In the genomic region with DNA sequence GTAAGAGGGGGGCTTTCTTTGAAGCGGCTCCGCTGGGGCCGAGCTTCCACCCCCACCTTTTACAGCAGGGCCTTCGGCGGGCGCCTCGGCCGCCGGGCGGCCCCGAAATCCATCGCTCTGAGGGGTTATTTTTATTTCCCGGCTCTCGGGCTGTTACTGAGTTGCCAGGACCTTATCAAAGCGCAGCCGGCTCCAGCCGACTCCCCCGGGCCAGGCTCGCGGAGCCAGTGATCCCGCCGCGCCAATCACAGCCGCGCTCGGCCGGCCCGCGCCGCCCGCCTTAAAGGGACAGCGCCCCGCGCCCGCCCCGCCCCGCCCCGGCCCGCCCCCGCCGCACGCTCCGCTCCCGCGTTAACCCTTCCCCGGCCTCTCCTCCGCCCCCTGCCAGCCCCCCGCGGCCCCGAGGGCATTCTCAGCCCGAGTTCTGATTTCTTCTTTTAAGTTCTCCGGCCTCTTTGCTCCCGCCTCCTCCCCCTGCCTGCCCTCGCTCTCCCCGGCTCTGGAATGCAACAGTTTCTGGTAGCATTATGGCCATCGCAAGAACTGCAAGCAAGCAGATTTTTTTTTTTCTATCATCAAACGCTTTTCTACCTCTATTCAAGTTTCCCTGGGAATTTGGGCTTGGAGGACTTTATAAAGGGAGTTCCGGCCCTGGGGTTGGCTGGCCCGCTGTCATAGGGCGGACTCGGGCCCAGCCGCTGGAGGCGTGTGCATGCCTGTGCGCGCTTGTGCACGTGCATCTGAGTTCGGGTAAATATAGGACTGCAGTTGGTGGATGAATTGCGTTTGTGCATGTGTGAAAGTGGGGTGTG, we compare ENCODE assay signal across 1 cellular context.
A peak's percentile ranks its signal among the peaks of the same experiment; 100 is the strongest.
TF ChIP-seq lines count a peak whose summit lies in the region.

A gene with protein sequence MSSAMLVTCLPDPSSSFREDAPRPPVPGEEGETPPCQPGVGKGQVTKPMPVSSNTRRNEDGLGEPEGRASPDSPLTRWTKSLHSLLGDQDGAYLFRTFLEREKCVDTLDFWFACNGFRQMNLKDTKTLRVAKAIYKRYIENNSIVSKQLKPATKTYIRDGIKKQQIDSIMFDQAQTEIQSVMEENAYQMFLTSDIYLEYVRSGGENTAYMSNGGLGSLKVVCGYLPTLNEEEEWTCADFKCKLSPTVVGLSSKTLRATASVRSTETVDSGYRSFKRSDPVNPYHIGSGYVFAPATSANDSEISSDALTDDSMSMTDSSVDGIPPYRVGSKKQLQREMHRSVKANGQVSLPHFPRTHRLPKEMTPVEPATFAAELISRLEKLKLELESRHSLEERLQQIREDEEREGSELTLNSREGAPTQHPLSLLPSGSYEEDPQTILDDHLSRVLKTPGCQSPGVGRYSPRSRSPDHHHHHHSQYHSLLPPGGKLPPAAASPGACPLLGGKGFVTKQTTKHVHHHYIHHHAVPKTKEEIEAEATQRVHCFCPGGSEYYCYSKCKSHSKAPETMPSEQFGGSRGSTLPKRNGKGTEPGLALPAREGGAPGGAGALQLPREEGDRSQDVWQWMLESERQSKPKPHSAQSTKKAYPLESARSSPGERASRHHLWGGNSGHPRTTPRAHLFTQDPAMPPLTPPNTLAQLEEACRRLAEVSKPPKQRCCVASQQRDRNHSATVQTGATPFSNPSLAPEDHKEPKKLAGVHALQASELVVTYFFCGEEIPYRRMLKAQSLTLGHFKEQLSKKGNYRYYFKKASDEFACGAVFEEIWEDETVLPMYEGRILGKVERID (minus strand): TSS at position 255 of the 812 bp plus-strand sequence. CDS start 3,028 bp downstream, outside the sequence.

TF ChIP-seq in HepG2, 621 proteins besides CTCF, POLR2A, EP300 and RAD21 (continued from another document and continues in another):
- TF ChIP-seq, protein P1, sequence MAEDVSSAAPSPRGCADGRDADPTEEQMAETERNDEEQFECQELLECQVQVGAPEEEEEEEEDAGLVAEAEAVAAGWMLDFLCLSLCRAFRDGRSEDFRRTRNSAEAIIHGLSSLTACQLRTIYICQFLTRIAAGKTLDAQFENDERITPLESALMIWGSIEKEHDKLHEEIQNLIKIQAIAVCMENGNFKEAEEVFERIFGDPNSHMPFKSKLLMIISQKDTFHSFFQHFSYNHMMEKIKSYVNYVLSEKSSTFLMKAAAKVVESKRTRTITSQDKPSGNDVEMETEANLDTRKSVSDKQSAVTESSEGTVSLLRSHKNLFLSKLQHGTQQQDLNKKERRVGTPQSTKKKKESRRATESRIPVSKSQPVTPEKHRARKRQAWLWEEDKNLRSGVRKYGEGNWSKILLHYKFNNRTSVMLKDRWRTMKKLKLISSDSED (CRISPR knock-in tag; IDR thresholded peaks at IDR 0.05): peak; percentile 86; the same call in 1 of the 2 replicates
- no peak for TF ChIP-seq RELA (CRISPR knock-in tag; IDR thresholded peaks at IDR 0.05)
- TF ChIP-seq ZNF264 (CRISPR knock-in tag; IDR thresholded peaks at IDR 0.05): peak; percentile 86
- no peak for TF ChIP-seq POGZ (CRISPR knock-in tag; IDR thresholded peaks at IDR 0.05)
- no peak for TF ChIP-seq HDAC6 (IDR thresholded peaks at IDR 0.05; ENCODE audit: low read depth, low read length)
- TF ChIP-seq GATAD1 (CRISPR knock-in tag; IDR thresholded peaks at IDR 0.05): 0 out of 2 replicates have a peak, but pooled peaks have one; percentile 19
- no peak; the same call in 1 of the 2 replicates for TF ChIP-seq NR2F2 (IDR thresholded peaks at IDR 0.05; ENCODE audit: borderline replicate concordance, low read depth)
- TF ChIP-seq, protein P2, sequence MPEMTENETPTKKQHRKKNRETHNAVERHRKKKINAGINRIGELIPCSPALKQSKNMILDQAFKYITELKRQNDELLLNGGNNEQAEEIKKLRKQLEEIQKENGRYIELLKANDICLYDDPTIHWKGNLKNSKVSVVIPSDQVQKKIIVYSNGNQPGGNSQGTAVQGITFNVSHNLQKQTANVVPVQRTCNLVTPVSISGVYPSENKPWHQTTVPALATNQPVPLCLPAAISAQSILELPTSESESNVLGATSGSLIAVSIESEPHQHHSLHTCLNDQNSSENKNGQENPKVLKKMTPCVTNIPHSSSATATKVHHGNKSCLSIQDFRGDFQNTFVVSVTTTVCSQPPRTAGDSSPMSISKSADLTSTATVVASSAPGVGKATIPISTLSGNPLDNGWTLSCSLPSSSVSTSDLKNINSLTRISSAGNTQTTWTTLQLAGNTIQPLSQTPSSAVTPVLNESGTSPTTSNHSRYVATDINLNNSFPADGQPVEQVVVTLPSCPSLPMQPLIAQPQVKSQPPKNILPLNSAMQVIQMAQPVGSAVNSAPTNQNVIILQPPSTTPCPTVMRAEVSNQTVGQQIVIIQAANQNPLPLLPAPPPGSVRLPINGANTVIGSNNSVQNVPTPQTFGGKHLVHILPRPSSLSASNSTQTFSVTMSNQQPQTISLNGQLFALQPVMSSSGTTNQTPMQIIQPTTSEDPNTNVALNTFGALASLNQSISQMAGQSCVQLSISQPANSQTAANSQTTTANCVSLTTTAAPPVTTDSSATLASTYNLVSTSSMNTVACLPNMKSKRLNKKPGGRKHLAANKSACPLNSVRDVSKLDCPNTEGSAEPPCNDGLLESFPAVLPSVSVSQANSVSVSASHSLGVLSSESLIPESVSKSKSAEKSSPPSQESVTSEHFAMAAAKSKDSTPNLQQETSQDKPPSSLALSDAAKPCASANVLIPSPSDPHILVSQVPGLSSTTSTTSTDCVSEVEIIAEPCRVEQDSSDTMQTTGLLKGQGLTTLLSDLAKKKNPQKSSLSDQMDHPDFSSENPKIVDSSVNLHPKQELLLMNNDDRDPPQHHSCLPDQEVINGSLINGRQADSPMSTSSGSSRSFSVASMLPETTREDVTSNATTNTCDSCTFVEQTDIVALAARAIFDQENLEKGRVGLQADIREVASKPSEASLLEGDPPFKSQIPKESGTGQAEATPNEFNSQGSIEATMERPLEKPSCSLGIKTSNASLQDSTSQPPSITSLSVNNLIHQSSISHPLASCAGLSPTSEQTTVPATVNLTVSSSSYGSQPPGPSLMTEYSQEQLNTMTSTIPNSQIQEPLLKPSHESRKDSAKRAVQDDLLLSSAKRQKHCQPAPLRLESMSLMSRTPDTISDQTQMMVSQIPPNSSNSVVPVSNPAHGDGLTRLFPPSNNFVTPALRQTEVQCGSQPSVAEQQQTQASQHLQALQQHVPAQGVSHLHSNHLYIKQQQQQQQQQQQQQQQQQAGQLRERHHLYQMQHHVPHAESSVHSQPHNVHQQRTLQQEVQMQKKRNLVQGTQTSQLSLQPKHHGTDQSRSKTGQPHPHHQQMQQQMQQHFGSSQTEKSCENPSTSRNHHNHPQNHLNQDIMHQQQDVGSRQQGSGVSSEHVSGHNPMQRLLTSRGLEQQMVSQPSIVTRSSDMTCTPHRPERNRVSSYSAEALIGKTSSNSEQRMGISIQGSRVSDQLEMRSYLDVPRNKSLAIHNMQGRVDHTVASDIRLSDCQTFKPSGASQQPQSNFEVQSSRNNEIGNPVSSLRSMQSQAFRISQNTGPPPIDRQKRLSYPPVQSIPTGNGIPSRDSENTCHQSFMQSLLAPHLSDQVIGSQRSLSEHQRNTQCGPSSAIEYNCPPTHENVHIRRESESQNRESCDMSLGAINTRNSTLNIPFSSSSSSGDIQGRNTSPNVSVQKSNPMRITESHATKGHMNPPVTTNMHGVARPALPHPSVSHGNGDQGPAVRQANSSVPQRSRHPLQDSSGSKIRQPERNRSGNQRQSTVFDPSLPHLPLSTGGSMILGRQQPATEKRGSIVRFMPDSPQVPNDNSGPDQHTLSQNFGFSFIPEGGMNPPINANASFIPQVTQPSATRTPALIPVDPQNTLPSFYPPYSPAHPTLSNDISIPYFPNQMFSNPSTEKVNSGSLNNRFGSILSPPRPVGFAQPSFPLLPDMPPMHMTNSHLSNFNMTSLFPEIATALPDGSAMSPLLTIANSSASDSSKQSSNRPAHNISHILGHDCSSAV (CRISPR knock-in tag; IDR thresholded peaks at IDR 0.05; ENCODE audit: borderline replicate concordance): no peak; the same call in 1 of the 2 replicates
- no peak for TF ChIP-seq MBD4 (IDR thresholded peaks at IDR 0.05; ENCODE audit: borderline replicate concordance, low read length)
- peak; percentile 96 for TF ChIP-seq ZFP90 (CRISPR knock-in tag; IDR thresholded peaks at IDR 0.05; ENCODE audit: borderline replicate concordance)
- peak; percentile 84; the same call in 1 of the 2 replicates for TF ChIP-seq NCOA5 (CRISPR knock-in tag; IDR thresholded peaks at IDR 0.05)
- no peak for TF ChIP-seq SCMH1 (CRISPR knock-in tag; IDR thresholded peaks at IDR 0.05; ENCODE audit: borderline replicate concordance)
- no peak for TF ChIP-seq KDM3A (CRISPR knock-in tag; IDR thresholded peaks at IDR 0.05; ENCODE audit: low read depth)
- TF ChIP-seq, protein P3, sequence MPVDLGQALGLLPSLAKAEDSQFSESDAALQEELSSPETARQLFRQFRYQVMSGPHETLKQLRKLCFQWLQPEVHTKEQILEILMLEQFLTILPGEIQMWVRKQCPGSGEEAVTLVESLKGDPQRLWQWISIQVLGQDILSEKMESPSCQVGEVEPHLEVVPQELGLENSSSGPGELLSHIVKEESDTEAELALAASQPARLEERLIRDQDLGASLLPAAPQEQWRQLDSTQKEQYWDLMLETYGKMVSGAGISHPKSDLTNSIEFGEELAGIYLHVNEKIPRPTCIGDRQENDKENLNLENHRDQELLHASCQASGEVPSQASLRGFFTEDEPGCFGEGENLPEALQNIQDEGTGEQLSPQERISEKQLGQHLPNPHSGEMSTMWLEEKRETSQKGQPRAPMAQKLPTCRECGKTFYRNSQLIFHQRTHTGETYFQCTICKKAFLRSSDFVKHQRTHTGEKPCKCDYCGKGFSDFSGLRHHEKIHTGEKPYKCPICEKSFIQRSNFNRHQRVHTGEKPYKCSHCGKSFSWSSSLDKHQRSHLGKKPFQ (CRISPR knock-in tag; IDR thresholded peaks at IDR 0.05; ENCODE audit: insufficient replicate concordance): peak; percentile 85
- TF ChIP-seq ZNF274 (CRISPR knock-in tag; IDR thresholded peaks at IDR 0.05): peak; percentile 97
- peak; percentile 79; the same call in 1 of the 2 replicates for TF ChIP-seq CBX5 (CRISPR knock-in tag; IDR thresholded peaks at IDR 0.05; ENCODE audit: borderline replicate concordance)
- TF ChIP-seq, protein P4, sequence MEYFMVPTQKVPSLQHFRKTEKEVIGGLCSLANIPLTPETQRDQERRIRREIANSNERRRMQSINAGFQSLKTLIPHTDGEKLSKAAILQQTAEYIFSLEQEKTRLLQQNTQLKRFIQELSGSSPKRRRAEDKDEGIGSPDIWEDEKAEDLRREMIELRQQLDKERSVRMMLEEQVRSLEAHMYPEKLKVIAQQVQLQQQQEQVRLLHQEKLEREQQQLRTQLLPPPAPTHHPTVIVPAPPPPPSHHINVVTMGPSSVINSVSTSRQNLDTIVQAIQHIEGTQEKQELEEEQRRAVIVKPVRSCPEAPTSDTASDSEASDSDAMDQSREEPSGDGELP (IDR thresholded peaks at IDR 0.05; ENCODE audit: borderline replicate concordance, low read depth): peak; percentile 47; the same call in 1 of the 2 replicates
- TF ChIP-seq ZNF530 (CRISPR knock-in tag; IDR thresholded peaks at IDR 0.05; ENCODE audit: low read depth): 0 out of 2 replicates have a peak, but pooled peaks have one; percentile 54
- TF ChIP-seq SALL2 (CRISPR knock-in tag; IDR thresholded peaks at IDR 0.05): peak; percentile 68; the same call in 1 of the 2 replicates
- peak; percentile 94; the same call in 1 of the 2 replicates for TF ChIP-seq ZNF749 (CRISPR knock-in tag; IDR thresholded peaks at IDR 0.05; ENCODE audit: borderline replicate concordance)
- peak; percentile 68 for TF ChIP-seq RBAK (CRISPR knock-in tag; IDR thresholded peaks at IDR 0.05)
- TF ChIP-seq, protein P5, sequence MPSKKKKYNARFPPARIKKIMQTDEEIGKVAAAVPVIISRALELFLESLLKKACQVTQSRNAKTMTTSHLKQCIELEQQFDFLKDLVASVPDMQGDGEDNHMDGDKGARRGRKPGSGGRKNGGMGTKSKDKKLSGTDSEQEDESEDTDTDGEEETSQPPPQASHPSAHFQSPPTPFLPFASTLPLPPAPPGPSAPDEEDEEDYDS (CRISPR knock-in tag; IDR thresholded peaks at IDR 0.05): peak; percentile 45; the same call in 1 of the 2 replicates
- TF ChIP-seq RFX3 (CRISPR knock-in tag; IDR thresholded peaks at IDR 0.05): no peak
- peak; percentile 32; the same call in 1 of the 2 replicates for TF ChIP-seq POLR2G (IDR thresholded peaks at IDR 0.05; ENCODE audit: low read depth, low read length)
- TF ChIP-seq, protein P6, sequence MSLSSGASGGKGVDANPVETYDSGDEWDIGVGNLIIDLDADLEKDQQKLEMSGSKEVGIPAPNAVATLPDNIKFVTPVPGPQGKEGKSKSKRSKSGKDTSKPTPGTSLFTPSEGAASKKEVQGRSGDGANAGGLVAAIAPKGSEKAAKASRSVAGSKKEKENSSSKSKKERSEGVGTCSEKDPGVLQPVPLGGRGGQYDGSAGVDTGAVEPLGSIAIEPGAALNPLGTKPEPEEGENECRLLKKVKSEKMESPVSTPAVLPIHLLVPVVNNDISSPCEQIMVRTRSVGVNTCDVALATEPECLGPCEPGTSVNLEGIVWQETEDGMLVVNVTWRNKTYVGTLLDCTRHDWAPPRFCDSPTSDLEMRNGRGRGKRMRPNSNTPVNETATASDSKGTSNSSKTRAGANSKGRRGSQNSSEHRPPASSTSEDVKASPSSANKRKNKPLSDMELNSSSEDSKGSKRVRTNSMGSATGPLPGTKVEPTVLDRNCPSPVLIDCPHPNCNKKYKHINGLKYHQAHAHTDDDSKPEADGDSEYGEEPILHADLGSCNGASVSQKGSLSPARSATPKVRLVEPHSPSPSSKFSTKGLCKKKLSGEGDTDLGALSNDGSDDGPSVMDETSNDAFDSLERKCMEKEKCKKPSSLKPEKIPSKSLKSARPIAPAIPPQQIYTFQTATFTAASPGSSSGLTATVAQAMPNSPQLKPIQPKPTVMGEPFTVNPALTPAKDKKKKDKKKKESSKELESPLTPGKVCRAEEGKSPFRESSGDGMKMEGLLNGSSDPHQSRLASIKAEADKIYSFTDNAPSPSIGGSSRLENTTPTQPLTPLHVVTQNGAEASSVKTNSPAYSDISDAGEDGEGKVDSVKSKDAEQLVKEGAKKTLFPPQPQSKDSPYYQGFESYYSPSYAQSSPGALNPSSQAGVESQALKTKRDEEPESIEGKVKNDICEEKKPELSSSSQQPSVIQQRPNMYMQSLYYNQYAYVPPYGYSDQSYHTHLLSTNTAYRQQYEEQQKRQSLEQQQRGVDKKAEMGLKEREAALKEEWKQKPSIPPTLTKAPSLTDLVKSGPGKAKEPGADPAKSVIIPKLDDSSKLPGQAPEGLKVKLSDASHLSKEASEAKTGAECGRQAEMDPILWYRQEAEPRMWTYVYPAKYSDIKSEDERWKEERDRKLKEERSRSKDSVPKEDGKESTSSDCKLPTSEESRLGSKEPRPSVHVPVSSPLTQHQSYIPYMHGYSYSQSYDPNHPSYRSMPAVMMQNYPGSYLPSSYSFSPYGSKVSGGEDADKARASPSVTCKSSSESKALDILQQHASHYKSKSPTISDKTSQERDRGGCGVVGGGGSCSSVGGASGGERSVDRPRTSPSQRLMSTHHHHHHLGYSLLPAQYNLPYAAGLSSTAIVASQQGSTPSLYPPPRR (CRISPR knock-in tag; IDR thresholded peaks at IDR 0.05; ENCODE audit: borderline replicate concordance): peak; percentile 70
- no peak for TF ChIP-seq CEBPB (IDR thresholded peaks at IDR 0.05; ENCODE audit: borderline replicate concordance, low read depth, low read length)
- TF ChIP-seq ZNF780A (CRISPR knock-in tag; IDR thresholded peaks at IDR 0.05): peak; percentile 97
- TF ChIP-seq TRIM24 (CRISPR knock-in tag; IDR thresholded peaks at IDR 0.05): no peak
- peak; percentile 77; the same call in 1 of the 2 replicates for TF ChIP-seq MEF2D (CRISPR knock-in tag; IDR thresholded peaks at IDR 0.05)
- TF ChIP-seq SP2 (CRISPR knock-in tag; IDR thresholded peaks at IDR 0.05): no peak
- TF ChIP-seq ZEB1 (IDR thresholded peaks at IDR 0.05; ENCODE audit: insufficient replicate concordance, low read depth): peak; percentile 81
- peak; percentile 88 for TF ChIP-seq ZFY (CRISPR knock-in tag; IDR thresholded peaks at IDR 0.05)
- peak; percentile 68; the same call in 1 of the 2 replicates for TF ChIP-seq ESRRA (CRISPR knock-in tag; IDR thresholded peaks at IDR 0.05; ENCODE audit: low read depth)
